In genomic region chr10:131732631-131733127, GRCh38 we compare ENCODE assay signal across 19 cellular contexts.
DNase-seq lines count a peak whose midpoint lies in the region; ATAC-seq, FAIRE-seq and TF ChIP-seq lines count a peak whose summit lies in the region.
"Had no signal": no experiment of that assay in that cellular context is flagged by ENCODE, and none has a peak within 500 bp of the region (broad histone marks: within the 10 kb centered on the region; RNA-seq: fewer than 3 reads in every experiment).

No MANE protein-coding gene starts in this region.

- DNase-seq in activated effector memory CD4-positive, alpha-beta T cell treated with anti-CD3 and anti-CD28 coated beads, Interleukin-2, amount 50 U/mL, for 16 hours, result peak; percentile 37
- no peak for DNase-seq in activated effector memory CD4-positive, alpha-beta T cell treated with Interleukin-2 at 50 U/mL for 16 hours
- DNase-seq in bronchial epithelial cell (ENCODE audit: low read depth) (peak; percentile 42), osteoblast (ENCODE audit: insufficient read length, low spot score, missing footprints) (peak; percentile 62), globus pallidus (ENCODE audit: low spot score) (no peak), CD1c-positive myeloid dendritic cell (ENCODE audit: extremely low spot score) (no peak)
- DNase-seq in naive thymus-derived CD4-positive, alpha-beta T cell, result no peak
- DNase-seq: COR-L47, KBM-7, NCI-H1092 treated with DMSO at 0.1 percent for 48 hours, NCI-H1694, NCI-H2107, NCI-H345, NCI-H526 treated with DMSO at 0.1 percent for 48 hours, SIG-M5 had no signal

- no peak for FAIRE-seq in bronchial epithelial cell (lab: Jason Lieb, UNC)
- FAIRE-seq: A204.1 had no signal

- peaks cover 0 to 26% (median 0%) of the 10 kb centered on the region in 5 donors for H3K27me3 Mint-ChIP-seq in naive thymus-derived CD4-positive, alpha-beta T cell

- no peak overlapping the region for H3K4me2 ChIP-seq in osteoblast (ENCODE audit: insufficient read depth, low read length)

- H3K27ac ChIP-seq in HEK293 (ENCODE audit: extremely low read depth, low read depth, low read length), result no peak overlapping the region
- H3K27ac ChIP-seq in osteoblast (ENCODE audit: low read depth, low read length), result no peak overlapping the region
- H3K27ac ChIP-seq in naive thymus-derived CD4-positive, alpha-beta T cell (ENCODE audit: low read depth, low read length), result no peak overlapping the region
- H3K27ac ChIP-seq: C4-2B, HL-60 had no signal

- no peak overlapping the region for H3K4me3 ChIP-seq in HEK293 (ENCODE audit: low read depth, low read length)
- H3K4me3 ChIP-seq in bronchial epithelial cell (ENCODE audit: low read depth, low read length), result no peak overlapping the region
- no peak overlapping the region for H3K4me3 ChIP-seq in osteoblast (ENCODE audit: insufficient read depth, low read length)
- no peak overlapping the region for H3K4me3 ChIP-seq in naive thymus-derived CD4-positive, alpha-beta T cell (ENCODE audit: low read length)

- no peak for ATAC-seq in naive thymus-derived CD4-positive, alpha-beta T cell

- H3K4me1 Mint-ChIP-seq in naive thymus-derived CD4-positive, alpha-beta T cell, result peaks cover 0 to 1% (median 0%) of the 10 kb centered on the region in 7 donors

- no peaks in the 10 kb centered on the region for H3K36me3 ChIP-seq in HEK293 (ENCODE audit: control insufficient read depth in 2 of 2, insufficient read depth in 1 of 2, low read length in 2 of 2)
- H3K36me3 ChIP-seq in bronchial epithelial cell (ENCODE audit: control insufficient read depth, insufficient read depth, low read length), result no peaks in the 10 kb centered on the region
- H3K36me3 ChIP-seq in osteoblast (ENCODE audit: insufficient read depth, low read length), result no peaks in the 10 kb centered on the region
- H3K36me3 ChIP-seq in naive thymus-derived CD4-positive, alpha-beta T cell (ENCODE audit: control insufficient read depth in 2 of 3, insufficient read depth in 3 of 3, low read length in 3 of 3), result no peaks in the 10 kb centered on the region

- no peaks in the 10 kb centered on the region for H3K79me2 ChIP-seq in osteoblast (ENCODE audit: insufficient read depth, low read length)

- no peaks in the 10 kb centered on the region for H3K36me3 Mint-ChIP-seq in naive thymus-derived CD4-positive, alpha-beta T cell

- no peaks in the 10 kb centered on the region for H4K20me1 ChIP-seq in osteoblast (ENCODE audit: insufficient read depth, low read length)

- no peak overlapping the region for H3K4me3 Mint-ChIP-seq in naive thymus-derived CD4-positive, alpha-beta T cell

- H3K4me1 ChIP-seq in HEK293 (ENCODE audit: control insufficient read depth, insufficient read depth, low read length) (no peaks in the 10 kb centered on the region), osteoblast (ENCODE audit: insufficient read depth, low read length) (no peaks in the 10 kb centered on the region)
- H3K4me1 ChIP-seq in naive thymus-derived CD4-positive, alpha-beta T cell (ENCODE audit: control insufficient read depth in 2 of 2, insufficient read depth in 2 of 2, low read length in 2 of 2), result no peaks in the 10 kb centered on the region

- intact Hi-C loops in naive thymus-derived CD4-positive, alpha-beta T cell (cut with micrococcal nuclease), result no loop called here

- H3K9me3 Mint-ChIP-seq in naive thymus-derived CD4-positive, alpha-beta T cell, result peaks cover 0 to 4% (median 0%) of the 10 kb centered on the region in 11 donors

- H3K27me3 ChIP-seq in bronchial epithelial cell (ENCODE audit: control insufficient read depth, insufficient read depth, low read length) (no peaks in the 10 kb centered on the region), osteoblast (ENCODE audit: insufficient read depth, low read length) (no peaks in the 10 kb centered on the region)
- no peaks in the 10 kb centered on the region for H3K27me3 ChIP-seq in naive thymus-derived CD4-positive, alpha-beta T cell (ENCODE audit: control insufficient read depth in 2 of 2, insufficient read depth in 2 of 2, low read length in 2 of 2)

- no peak for TF ChIP-seq CTCF in HEK293 (tag by site-specific recombination; IDR thresholded peaks at IDR 0.05)
- TF ChIP-seq CTCF in bronchial epithelial cell (IDR thresholded peaks at IDR 0.05; ENCODE audit: insufficient read depth, low read length, severe bottlenecking), result no peak
- TF ChIP-seq CTCF in osteoblast (IDR thresholded peaks at IDR 0.05; ENCODE audit: extremely low read depth, low read depth, low read length), result no peak

- H2AFZ ChIP-seq in osteoblast (ENCODE audit: low read length), result no peak overlapping the region

- CTCF ChIA-PET in HEK293 (lab: Yijun Ruan, JAX), result no interaction called here
- CTCF ChIA-PET in naive thymus-derived CD4-positive, alpha-beta T cell (lab: Charles Lee), result no interaction called here

- POLR2A ChIA-PET in HEK293 (lab: Yijun Ruan, JAX), result no interaction called here
- POLR2A ChIA-PET in naive thymus-derived CD4-positive, alpha-beta T cell (lab: Charles Lee), result no interaction called here

- no peaks in the 10 kb centered on the region for H3K9me3 ChIP-seq in HEK293 (ENCODE audit: control insufficient read depth, insufficient read depth, low read depth, low read length)
- H3K9me3 ChIP-seq in osteoblast (ENCODE audit: low read depth, low read length), result no peaks in the 10 kb centered on the region
- no peaks in the 10 kb centered on the region for H3K9me3 ChIP-seq in naive thymus-derived CD4-positive, alpha-beta T cell (ENCODE audit: control insufficient read depth in 2 of 3, low read length in 3 of 3)

- no peak overlapping the region for H3K27ac Mint-ChIP-seq in naive thymus-derived CD4-positive, alpha-beta T cell

TF ChIP-seq in HEK293, 187 proteins besides CTCF, POLR2A, EP300 and RAD21:
- TF ChIP-seq EGR2 (tag by site-specific recombination; IDR thresholded peaks at IDR 0.05; ENCODE audit: low read depth) (no peak), SETDB1 (IDR thresholded peaks at IDR 0.05; ENCODE audit: insufficient read length, low read length) (peak; percentile 88)

Comparison
In these comparisons a context has a peak if more than half of its experiments do, and no peak if none do; other contexts are left out.
1. DNase-seq: peak in activated effector memory CD4-positive, alpha-beta T cell treated with anti-CD3 and anti-CD28 coated beads, Interleukin-2, amount 50 U/mL, for 16 hours (single experiment), bronchial epithelial cell (single experiment) and osteoblast (single experiment); none in activated effector memory CD4-positive, alpha-beta T cell treated with Interleukin-2 at 50 U/mL for 16 hours (single experiment), globus pallidus (single experiment), naive thymus-derived CD4-positive, alpha-beta T cell (0 of 9) and CD1c-positive myeloid dendritic cell (single experiment).